ENCODE assay signal across 8 cellular contexts in the genomic region with DNA sequence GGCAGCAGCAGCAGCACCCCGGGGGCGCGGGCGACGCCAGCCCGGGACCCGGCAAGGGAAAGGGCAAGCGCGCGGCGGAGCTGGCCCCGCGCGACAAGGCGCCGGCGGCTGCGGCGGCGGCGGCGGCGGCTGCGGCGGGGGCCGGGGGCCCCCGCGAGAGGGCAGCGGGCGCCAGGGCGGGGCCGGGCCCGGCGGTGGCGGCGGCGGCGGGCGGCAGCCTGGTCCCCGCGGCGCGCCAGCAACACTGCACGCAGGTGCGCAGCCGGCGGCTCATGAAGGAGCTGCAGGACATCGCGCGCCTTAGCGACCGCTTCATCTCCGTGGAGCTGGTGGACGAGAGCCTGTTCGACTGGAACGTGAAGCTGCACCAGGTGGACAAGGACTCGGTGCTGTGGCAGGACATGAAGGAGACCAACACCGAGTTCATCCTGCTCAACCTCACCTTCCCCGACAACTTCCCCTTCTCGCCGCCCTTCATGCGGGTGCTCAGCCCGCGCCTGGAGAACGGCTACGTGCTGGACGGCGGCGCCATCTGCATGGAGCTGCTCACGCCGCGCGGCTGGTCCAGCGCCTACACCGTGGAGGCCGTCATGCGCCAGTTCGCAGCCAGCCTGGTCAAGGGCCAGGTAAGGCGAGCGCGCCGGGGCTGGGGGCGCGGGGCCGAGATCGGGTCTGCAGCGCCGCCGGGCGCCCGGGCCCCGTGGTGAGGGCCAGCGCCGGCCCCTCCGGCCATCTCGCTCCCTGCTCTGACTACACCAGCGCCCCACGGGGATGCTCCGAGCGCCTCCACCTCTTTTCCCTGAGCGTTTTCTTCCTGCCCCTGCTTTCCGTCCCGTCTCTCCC. TPM values are rescaled to one million over a fixed set of nuclear protein-coding genes. Genes with fewer than 3 reads are reported as not detected.
DNase-seq lines count a peak whose midpoint lies in the region; ATAC-seq, FAIRE-seq and TF ChIP-seq lines count a peak whose summit lies in the region.

A gene with protein sequence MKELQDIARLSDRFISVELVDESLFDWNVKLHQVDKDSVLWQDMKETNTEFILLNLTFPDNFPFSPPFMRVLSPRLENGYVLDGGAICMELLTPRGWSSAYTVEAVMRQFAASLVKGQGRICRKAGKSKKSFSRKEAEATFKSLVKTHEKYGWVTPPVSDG (plus strand): TSS at position 238 of the 843 bp plus-strand sequence. CDS start 35 bp downstream, at position 273.

- H3K4me1 Mint-ChIP-seq in activated CD4-positive, alpha-beta T cell treated with anti-CD3 and anti-CD28 coated beads, Interleukin-2, amount 10 ng/mL, durations not matched to agents 24 days and 14 days = peaks cover 4% of the 10 kb centered on the region
- no peaks in the 10 kb centered on the region for H3K4me1 Mint-ChIP-seq in astrocyte (ENCODE audit: low read depth, unreplicated experiment)

- H3K79me2 ChIP-seq in astrocyte (ENCODE audit: insufficient read depth, low read length) = no peaks in the 10 kb centered on the region

- no peaks in the 10 kb centered on the region for H3K9me3 Mint-ChIP-seq in activated CD4-positive, alpha-beta T cell treated with anti-CD3 and anti-CD28 coated beads, Interleukin-2, amount 10 ng/mL, durations not matched to agents 24 days and 14 days
- H3K9me3 Mint-ChIP-seq in astrocyte (ENCODE audit: unreplicated experiment) = no peaks in the 10 kb centered on the region

- H4K20me1 ChIP-seq in astrocyte (ENCODE audit: insufficient read depth, low read length) = no peaks in the 10 kb centered on the region

- H3K9me3 ChIP-seq in astrocyte (ENCODE audit: insufficient read depth, low read depth, low read length) (peaks cover 3% of the 10 kb centered on the region), iPS-20b (ENCODE audit: insufficient read depth, low read depth, low read length) (no peaks in the 10 kb centered on the region)

- peak; percentile 65 for DNase-seq in activated CD4-positive, alpha-beta T cell treated with anti-CD3 and anti-CD28 coated beads, Interleukin-2, amount 10 ng/mL, durations not matched to agents 24 days and 14 days
- DNase-seq in activated CD4-positive, alpha-beta T cell treated with anti-CD3 and anti-CD28 coated beads for 1 hour = no peak
- DNase-seq in LHCN-M2 (ENCODE audit: low read depth) (peak; percentile 3), astrocyte (ENCODE audit: low read depth) (no peak), NOMO-1 (lab: John Stamatoyannopoulos, UW; ENCODE audit: unreplicated experiment in 2 of 2) (no peak)
- peak; percentile 20 to 33 for DNase-seq in stimulated activated CD4-positive, alpha-beta T cell treated with anti-CD3 and anti-CD28 coated beads, Interleukin-2, amount 100 ng/mL, for 24 hours

- peaks cover 2% of the 10 kb centered on the region for H3K36me3 Mint-ChIP-seq in activated CD4-positive, alpha-beta T cell treated with anti-CD3 and anti-CD28 coated beads, Interleukin-2, amount 10 ng/mL, durations not matched to agents 24 days and 14 days (ENCODE audit: low read depth)
- H3K36me3 Mint-ChIP-seq in astrocyte (ENCODE audit: low read depth, unreplicated experiment) = no peaks in the 10 kb centered on the region

- H3K4me1 ChIP-seq in astrocyte (ENCODE audit: insufficient read depth, low read length) = no peaks in the 10 kb centered on the region
- H3K4me1 ChIP-seq in iPS-20b (ENCODE audit: insufficient read depth, low read length) = peaks cover 4% of the 10 kb centered on the region; the same call in 1 of the 2 replicates

- H2AFZ ChIP-seq in astrocyte (ENCODE audit: low read depth, low read length) = peak within 1 kb of the TSS; percentile 56

- ATAC-seq in HG03039 (IDR thresholded peaks at IDR 0.05; ENCODE audit: unreplicated experiment) = no peak

- H3K9ac ChIP-seq in astrocyte (ENCODE audit: low read length) (no peak within 1 kb of the TSS), iPS-20b (ENCODE audit: low read depth, low read length) (no peak within 1 kb of the TSS)

- H3K27me3 Mint-ChIP-seq in activated CD4-positive, alpha-beta T cell treated with anti-CD3 and anti-CD28 coated beads, Interleukin-2, amount 10 ng/mL, durations not matched to agents 24 days and 14 days = peaks cover 52% of the 10 kb centered on the region
- H3K27me3 Mint-ChIP-seq in astrocyte (ENCODE audit: low read depth, unreplicated experiment) = peaks cover 53% of the 10 kb centered on the region

- TF ChIP-seq CTCF in astrocyte (IDR thresholded peaks at IDR 0.05; ENCODE audit: insufficient read depth, low read depth, low read length) = no peak

- H3K27me3 ChIP-seq in astrocyte (ENCODE audit: insufficient read depth, low read length) = peaks cover 36% of the 10 kb centered on the region
- H3K27me3 ChIP-seq in iPS-20b (ENCODE audit: insufficient read depth, low read length) = peaks cover 82% of the 10 kb centered on the region

- peak within 1 kb of the TSS; percentile 86 for H3K4me3 Mint-ChIP-seq in activated CD4-positive, alpha-beta T cell treated with anti-CD3 and anti-CD28 coated beads, Interleukin-2, amount 10 ng/mL, durations not matched to agents 24 days and 14 days
- H3K4me3 Mint-ChIP-seq in astrocyte (ENCODE audit: unreplicated experiment) = peak within 1 kb of the TSS; percentile 82

- H3K27ac ChIP-seq in astrocyte (ENCODE audit: low read depth, low read length) (no peak within 1 kb of the TSS), iPS-20b (ENCODE audit: low read length) (no peak within 1 kb of the TSS)

- H3K4me3 ChIP-seq in astrocyte (ENCODE audit: insufficient read depth, low read depth, low read length) (peak within 1 kb of the TSS; percentile 17), iPS-20b (ENCODE audit: low read length) (peak within 1 kb of the TSS; percentile 68)

- intact Hi-C loops in activated CD4-positive, alpha-beta T cell treated with anti-CD3 and anti-CD28 coated beads, Interleukin-2, amount 10 ng/mL, durations not matched to agents 24 days and 14 days (cut with micrococcal nuclease) = no loop called here

- peak within 1 kb of the TSS; percentile 68 for H3K27ac Mint-ChIP-seq in activated CD4-positive, alpha-beta T cell treated with anti-CD3 and anti-CD28 coated beads, Interleukin-2, amount 10 ng/mL, durations not matched to agents 24 days and 14 days
- no peak within 1 kb of the TSS for H3K27ac Mint-ChIP-seq in astrocyte (ENCODE audit: unreplicated experiment)

- peak within 1 kb of the TSS; percentile 76 for H3K4me2 ChIP-seq in astrocyte (ENCODE audit: low read length)

- H3K36me3 ChIP-seq in astrocyte (ENCODE audit: insufficient read depth, low read length) (no peaks in the 10 kb centered on the region), iPS-20b (ENCODE audit: insufficient read depth, low read depth, low read length) (no peaks in the 10 kb centered on the region)

- no peak for FAIRE-seq in astrocyte (lab: Jason Lieb, UNC)

RNA-seq across cellular contexts. Expression of the gene that starts here (rescaled TPM):
- 0.54 and 0.77 TPM in 2 replicates for total RNA-seq in activated CD4-positive, alpha-beta T cell treated with anti-CD3 and anti-CD28 coated beads, Interleukin-2, amount 10 ng/mL, durations not matched to agents 24 days and 14 days
- total RNA-seq in LHCN-M2 (2014; rRNA removed) (not detected in 2 replicates), astrocyte (0.34 and 0.50 TPM in 2 replicates)
- not detected for polyA plus RNA-seq in LHCN-M2 (2012)

Comparison
In these comparisons a context has a peak if more than half of its experiments do, and no peak if none do; other contexts are left out.
1. Peak in DNase-seq in activated CD4-positive, alpha-beta T cell treated with anti-CD3 and anti-CD28 coated beads, Interleukin-2, amount 10 ng/mL, durations not matched to agents 24 days and 14 days; RNA of the gene not detected or under 1 TPM.
2. Peak in DNase-seq in LHCN-M2; RNA of the gene not detected or under 1 TPM.
3. DNase-seq: peak in stimulated activated CD4-positive, alpha-beta T cell treated with anti-CD3 and anti-CD28 coated beads, Interleukin-2, amount 100 ng/mL, for 24 hours (2 of 2); none in activated CD4-positive, alpha-beta T cell treated with anti-CD3 and anti-CD28 coated beads for 1 hour (single experiment), astrocyte (single experiment) and NOMO-1 (0 of 2).